19 cellular contexts compared by ENCODE assay signal in genomic region chr2:23569761-23570383, GRCh38.
DNase-seq lines count a peak whose midpoint lies in the region; ATAC-seq and TF ChIP-seq lines count a peak whose summit lies in the region.
"Had no signal": no experiment of that assay in that cellular context is flagged by ENCODE, and none has a peak within 500 bp of the region (broad histone marks: within the 10 kb centered on the region; RNA-seq: fewer than 3 reads in every experiment).

No MANE protein-coding gene starts in this region.

- no peak for TF ChIP-seq POLR2A in breast epithelium (IDR thresholded peaks at IDR 0.05)

- H3K27ac Mint-ChIP-seq in MCF 10A (ENCODE audit: low read depth, unreplicated experiment) = no peak overlapping the region
- H3K27ac Mint-ChIP-seq in mesothelial cell of epicardium = peak overlapping the region; percentile 12
- H3K27ac Mint-ChIP-seq: CD4-positive, CD25-positive, alpha-beta regulatory T cell had no signal

- H3K27ac ChIP-seq in breast epithelium = peak overlapping the region; percentile 55 to 66
- H3K27ac ChIP-seq in smooth muscle cell (ENCODE audit: low read depth) = no peak overlapping the region
- H3K27ac ChIP-seq: GM23248 had no signal

- H4K20me1 ChIP-seq in smooth muscle cell (ENCODE audit: low read depth) = peaks cover 32% of the 10 kb centered on the region

- H3K36me3 Mint-ChIP-seq in MCF 10A (ENCODE audit: insufficient read depth, unreplicated experiment) (no peaks in the 10 kb centered on the region), mesothelial cell of epicardium (no peaks in the 10 kb centered on the region)
- H3K36me3 Mint-ChIP-seq: CD4-positive, CD25-positive, alpha-beta regulatory T cell had no signal

- 72% methylated on average over 12 of the region's 12 CpGs for WGBS in smooth muscle cell (ENCODE audit: low lambda C conversion rate)

- POLR2A ChIA-PET in MCF 10A (lab: Yijun Ruan, JAX) = no interaction called here

- no TSS peak for BruUV-seq in MCF 10A (replicated peaks; lab: Mats Ljungman, UMichigan)

- DNase-seq in breast epithelium (ENCODE audit: low spot score in 2 of 2) (no peak), MCF 10A (ENCODE audit: unreplicated experiment) (no peak), mesothelial cell of epicardium (ENCODE audit: low spot score in 2 of 2, unreplicated experiment in 2 of 2) (no peak), smooth muscle cell (lab: John Stamatoyannopoulos, UW; ENCODE audit: unreplicated experiment) (no peak), epidermal melanocyte (ENCODE audit: insufficient read length, low spot score) (no peak)
- DNase-seq: 8988T; CD4-positive, CD25-positive, alpha-beta regulatory T cell; COR-L47; DMS 273 treated with DMSO at 0.1 percent for 48 hours; DND-41; GM23248; NCI-H1105 treated with DMSO at 0.1 percent for 48 hours; NCI-H1694 treated with DMSO at 0.1 percent for 48 hours; OCI-M1; Right ventricle myocardium superior had no signal

- no peak for TF ChIP-seq CTCF in breast epithelium (IDR thresholded peaks at IDR 0.05)
- no peak for TF ChIP-seq CTCF in MCF 10A (IDR thresholded peaks at IDR 0.05; ENCODE audit: unreplicated experiment)
- TF ChIP-seq CTCF in mesothelial cell of epicardium (IDR thresholded peaks at IDR 0.05; ENCODE audit: unreplicated experiment) = no peak
- no peak for TF ChIP-seq CTCF in smooth muscle cell (IDR thresholded peaks at IDR 0.05; ENCODE audit: borderline replicate concordance, insufficient read depth, poor library complexity, severe bottlenecking)

- no peaks in the 10 kb centered on the region for H3K9me3 ChIP-seq in breast epithelium
- no peaks in the 10 kb centered on the region for H3K9me3 ChIP-seq in smooth muscle cell (replicated peaks; ENCODE audit: low read depth)
- H3K9me3 ChIP-seq: HAP-1 had no signal

- peaks cover 0 to 11% of the 10 kb centered on the region in 2 donors for H3K4me1 ChIP-seq in breast epithelium
- peaks cover 3% of the 10 kb centered on the region for H3K4me1 ChIP-seq in smooth muscle cell (ENCODE audit: low read depth)
- H3K4me1 ChIP-seq: HAP-1 had no signal

- peaks cover 3% of the 10 kb centered on the region for H3F3A ChIP-seq in smooth muscle cell (ENCODE audit: low read depth)

- H3K9me3 Mint-ChIP-seq in MCF 10A (ENCODE audit: unreplicated experiment) = no peaks in the 10 kb centered on the region
- no peaks in the 10 kb centered on the region for H3K9me3 Mint-ChIP-seq in mesothelial cell of epicardium
- H3K9me3 Mint-ChIP-seq: CD4-positive, CD25-positive, alpha-beta regulatory T cell had no signal

- CTCF ChIA-PET in MCF 10A (lab: Yijun Ruan, JAX) = no interaction called here

- peak overlapping the region; percentile 29 for H3K4me2 ChIP-seq in smooth muscle cell

- H3K79me2 ChIP-seq in smooth muscle cell (ENCODE audit: low read depth) = no peaks in the 10 kb centered on the region

- no peak for ATAC-seq in HG03460 (IDR thresholded peaks at IDR 0.05; ENCODE audit: unreplicated experiment)
- no peak for ATAC-seq in GM18520 (IDR thresholded peaks at IDR 0.05; ENCODE audit: unreplicated experiment)
- no peak for ATAC-seq in GM18861 (IDR thresholded peaks at IDR 0.05; ENCODE audit: unreplicated experiment)

- H3K4me3 ChIP-seq in breast epithelium (no peak overlapping the region), smooth muscle cell (no peak overlapping the region)
- H3K4me3 ChIP-seq: GM23248, HAP-1 had no signal

- H3K27me3 ChIP-seq in breast epithelium (no peaks in the 10 kb centered on the region), smooth muscle cell (ENCODE audit: low read depth) (no peaks in the 10 kb centered on the region)

- no peaks in the 10 kb centered on the region for H3K27me3 Mint-ChIP-seq in MCF 10A (ENCODE audit: insufficient read depth, unreplicated experiment)
- peaks cover 15% of the 10 kb centered on the region for H3K27me3 Mint-ChIP-seq in mesothelial cell of epicardium (ENCODE audit: low read depth)

- H3K4me1 Mint-ChIP-seq in MCF 10A (ENCODE audit: insufficient read depth, unreplicated experiment) (peaks cover under 1% of the 10 kb centered on the region), mesothelial cell of epicardium (peaks cover 17% of the 10 kb centered on the region)

- H3K4me3 Mint-ChIP-seq in MCF 10A (ENCODE audit: unreplicated experiment) (no peak overlapping the region), mesothelial cell of epicardium (no peak overlapping the region)
- H3K4me3 Mint-ChIP-seq: CD4-positive, CD25-positive, alpha-beta regulatory T cell had no signal

- no peak overlapping the region for H2AFZ ChIP-seq in smooth muscle cell (ENCODE audit: low read depth)
- H2AFZ ChIP-seq: GM23248 had no signal

- H3K36me3 ChIP-seq in breast epithelium = no peaks in the 10 kb centered on the region
- no peaks in the 10 kb centered on the region for H3K36me3 ChIP-seq in smooth muscle cell (ENCODE audit: low read depth)
- H3K36me3 ChIP-seq: HAP-1 had no signal

- H3K9ac ChIP-seq in smooth muscle cell (ENCODE audit: low read depth) = no peak overlapping the region
- H3K9ac ChIP-seq: GM23248 had no signal

- intact Hi-C loops in breast epithelium (cut with DNase I; ENCODE audit: low total_unique reads) (no loop called here), MCF 10A (cut with micrococcal nuclease) (loop anchor here (10.0 kb wide), 2 partner anchors 185 to 885 kb away; partner anchors contain the start of gene KLHL29)
